8 cellular contexts compared by ENCODE assay signal in the genomic region with DNA sequence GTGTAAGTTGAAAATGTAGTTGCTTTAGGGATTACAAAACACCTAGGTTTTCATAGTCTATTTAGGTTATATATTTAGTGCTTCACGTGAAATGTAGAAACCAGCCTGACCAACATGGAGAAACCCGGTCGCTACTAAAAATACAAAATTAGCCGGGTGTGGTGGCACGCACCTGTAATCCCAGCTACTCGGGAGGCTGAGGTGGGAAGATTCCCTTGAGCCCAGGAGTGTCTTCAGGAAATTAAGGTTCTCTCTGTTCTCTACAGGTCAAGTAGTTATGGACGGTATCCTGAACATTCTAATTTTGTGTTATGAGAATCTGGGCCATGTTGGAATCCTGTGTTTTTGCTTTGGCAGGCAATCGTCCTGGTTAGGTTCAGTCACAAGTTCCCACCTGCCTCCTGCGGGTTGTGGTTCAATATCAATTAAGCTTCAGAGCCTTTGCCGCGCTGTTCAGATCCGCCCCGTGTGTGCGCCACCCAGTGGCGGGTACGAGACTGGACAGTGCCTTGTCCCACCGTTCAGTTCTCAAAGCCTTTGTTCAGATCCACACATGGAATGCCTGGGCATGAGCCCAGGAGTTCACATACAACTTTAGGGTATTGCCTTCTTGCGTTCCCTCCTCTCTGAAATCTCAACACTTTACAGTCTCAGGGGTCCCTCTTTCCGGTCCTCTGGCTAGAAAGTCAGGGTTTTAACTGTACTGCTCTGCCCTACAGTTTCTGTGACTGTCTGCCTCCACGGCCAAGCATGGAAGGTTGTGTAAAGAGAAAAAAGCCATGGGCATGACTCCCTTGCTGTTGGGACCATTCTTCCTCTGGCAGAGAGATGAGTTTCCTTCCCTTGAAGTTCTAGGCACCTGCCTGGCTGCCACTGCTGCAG. TPM values are rescaled to one million over a fixed set of nuclear protein-coding genes. Genes with fewer than 3 reads are reported as not detected.
DNase-seq lines count a peak whose midpoint lies in the region; ATAC-seq, FAIRE-seq and TF ChIP-seq lines count a peak whose summit lies in the region.

No MANE protein-coding gene starts in this region.

- TF ChIP-seq POLR2A in H54 (IDR thresholded peaks at IDR 0.05; ENCODE audit: low read depth, low read length) = no peak

- H3K9me3 Mint-ChIP-seq in Caco-2 (ENCODE audit: unreplicated experiment) (no peaks in the 10 kb centered on the region), astrocyte (ENCODE audit: unreplicated experiment) (no peaks in the 10 kb centered on the region)

- peaks cover 3% of the 10 kb centered on the region for H3K27me3 Mint-ChIP-seq in Caco-2 (ENCODE audit: insufficient read depth, unreplicated experiment)
- H3K27me3 Mint-ChIP-seq in astrocyte (ENCODE audit: low read depth, unreplicated experiment) = peaks cover 3% of the 10 kb centered on the region

- no peak overlapping the region for H3K27ac Mint-ChIP-seq in Caco-2 (ENCODE audit: unreplicated experiment)
- H3K27ac Mint-ChIP-seq in astrocyte (ENCODE audit: unreplicated experiment) = no peak overlapping the region

- DNase-seq in Caco-2 (peak; percentile 78 to 82), H54 (ENCODE audit: insufficient read length, low spot score) (peak; percentile 86), NCI-H1930 (lab: John Stamatoyannopoulos, UW) (peak; percentile 73 to 78), T1000 (lab: John Stamatoyannopoulos, UW) (peak; percentile 71), astrocyte (ENCODE audit: low read depth) (peak; percentile 43), hypothalamus (lab: John Stamatoyannopoulos, UW) (peak in 31 of 51 donors; percentile 0 to 72 (median 31))

- FAIRE-seq in H54 (lab: Jason Lieb, UNC) (peak; percentile 85), astrocyte (lab: Jason Lieb, UNC) (no peak)

- H3K27me3 ChIP-seq in Caco-2 (replicated peaks; ENCODE audit: control insufficient read depth, insufficient read depth, low read length) = no peaks in the 10 kb centered on the region
- no peaks in the 10 kb centered on the region for H3K27me3 ChIP-seq in astrocyte (ENCODE audit: insufficient read depth, low read length)
- peaks cover 9% of the 10 kb centered on the region for H3K27me3 ChIP-seq in skeletal muscle satellite cell (ENCODE audit: control insufficient read depth, insufficient read depth, low read length)

- H3K4me2 ChIP-seq in astrocyte (ENCODE audit: low read length) (peak overlapping the region; percentile 51), skeletal muscle satellite cell (ENCODE audit: low read length) (peak overlapping the region; percentile 57)

- no peak overlapping the region for H3K4me3 Mint-ChIP-seq in Caco-2 (ENCODE audit: unreplicated experiment)
- H3K4me3 Mint-ChIP-seq in astrocyte (ENCODE audit: unreplicated experiment) = no peak overlapping the region

- H3K9ac ChIP-seq in astrocyte (ENCODE audit: low read length) (no peak overlapping the region), skeletal muscle satellite cell (ENCODE audit: low read depth, low read length) (no peak overlapping the region)

- H4K20me1 ChIP-seq in astrocyte (ENCODE audit: insufficient read depth, low read length) = no peaks in the 10 kb centered on the region

- ATAC-seq in GM21737 (IDR thresholded peaks at IDR 0.05; ENCODE audit: unreplicated experiment) = no peak

- CTCF ChIA-PET in Caco-2 (lab: Charles Lee) = interaction anchor here (0.6 to 1.2 kb wide), 9 partner anchors 41 to 419 kb away, joined by 3 to 14 read pairs (median 3); a partner anchor contains a TSS

- intact Hi-C loops in Caco-2 (cut with micrococcal nuclease; ENCODE audit: unreplicated experiment) = loop anchor here (5.0 kb wide), 3 partner anchors 75 to 285 kb away; a partner anchor contains a TSS

- H3K4me3 ChIP-seq in Caco-2 (ENCODE audit: low read depth, low read length) (no peak overlapping the region), astrocyte (ENCODE audit: insufficient read depth, low read depth, low read length) (no peak overlapping the region), skeletal muscle satellite cell (ENCODE audit: low read length) (no peak overlapping the region)

- no TSS peak for BruUV-seq in Caco-2 (replicated peaks; lab: Mats Ljungman, UMichigan)

- H3K9me3 ChIP-seq in Caco-2 = no peaks in the 10 kb centered on the region
- no peaks in the 10 kb centered on the region for H3K9me3 ChIP-seq in astrocyte (ENCODE audit: insufficient read depth, low read depth, low read length)
- H3K9me3 ChIP-seq in skeletal muscle satellite cell (replicated peaks; ENCODE audit: low read length) = no peaks in the 10 kb centered on the region

- TF ChIP-seq CTCF in Caco-2 (IDR thresholded peaks at IDR 0.05; ENCODE audit: insufficient read depth in 1 of 2, low read depth in 1 of 2, low read length in 1 of 2, severe bottlenecking in 1 of 2, unreplicated experiment in 1 of 2) = peak; percentile 89 to 97
- TF ChIP-seq CTCF in astrocyte (IDR thresholded peaks at IDR 0.05; ENCODE audit: insufficient read depth, low read depth, low read length) = peak; percentile 98

- H2AFZ ChIP-seq in astrocyte (ENCODE audit: low read depth, low read length) = peak overlapping the region; percentile 67

- H3K4me1 Mint-ChIP-seq in Caco-2 (ENCODE audit: low read depth, unreplicated experiment) (no peaks in the 10 kb centered on the region), astrocyte (ENCODE audit: low read depth, unreplicated experiment) (no peaks in the 10 kb centered on the region)

- H3K4me1 ChIP-seq in Caco-2 = no peaks in the 10 kb centered on the region; the same call in 1 of the 2 replicates
- H3K4me1 ChIP-seq in astrocyte (ENCODE audit: insufficient read depth, low read length) = no peaks in the 10 kb centered on the region
- no peaks in the 10 kb centered on the region for H3K4me1 ChIP-seq in skeletal muscle satellite cell (ENCODE audit: control insufficient read depth, insufficient read depth, low read length)

- H3K36me3 Mint-ChIP-seq in Caco-2 (ENCODE audit: insufficient read depth, unreplicated experiment) (no peaks in the 10 kb centered on the region), astrocyte (ENCODE audit: low read depth, unreplicated experiment) (no peaks in the 10 kb centered on the region)

- POLR2A ChIA-PET in Caco-2 (lab: Charles Lee) = no interaction called here

- no peak overlapping the region for H3K27ac ChIP-seq in astrocyte (ENCODE audit: low read depth, low read length)

- H3K79me2 ChIP-seq in astrocyte (ENCODE audit: insufficient read depth, low read length) = no peaks in the 10 kb centered on the region

- H3K36me3 ChIP-seq in Caco-2 (ENCODE audit: control insufficient read depth, insufficient read depth, low read length) = no peaks in the 10 kb centered on the region
- peaks cover 2% of the 10 kb centered on the region for H3K36me3 ChIP-seq in astrocyte (ENCODE audit: insufficient read depth, low read length)
- peaks cover 11% of the 10 kb centered on the region for H3K36me3 ChIP-seq in skeletal muscle satellite cell (ENCODE audit: insufficient read depth, low read length)

RNA-seq across cellular contexts. Expression of a gene that starts 41.7 kb away (rescaled TPM):
- total RNA-seq in Caco-2 (2022) (18.8 and 20.5 TPM in 2 replicates), astrocyte (14.9 and 21.7 TPM in 2 replicates)
- 10.9 and 17.2 TPM in 2 replicates for total RNA-seq in skeletal muscle satellite cell (2012; rRNA removed)

Comparison
In these comparisons a context has a peak if more than half of its experiments do, and no peak if none do; other contexts are left out.
1. DNase-seq: peak in every context shown above with its lines; median percentile 86 in H54; 80 in Caco-2; 76 in NCI-H1930; 71 in T1000; 43 in astrocyte; 31 in hypothalamus.